Comparison of ENCODE assay signal across 17 cellular contexts in genomic region chr21:46550511-46550941, GRCh38. TPM values are rescaled to one million over a fixed set of nuclear protein-coding genes. Genes with fewer than 3 reads are reported as not detected.
DNase-seq lines count a peak whose midpoint lies in the region; ATAC-seq and TF ChIP-seq lines count a peak whose summit lies in the region.
"Had no signal": no experiment of that assay in that cellular context is flagged by ENCODE, and none has a peak within 500 bp of the region (broad histone marks: within the 10 kb centered on the region; RNA-seq: fewer than 3 reads in every experiment).

No MANE protein-coding gene starts in this region.

- no peaks in the 10 kb centered on the region for H3K4me1 ChIP-seq in PC-9 (replicated peaks; ENCODE audit: insufficient read depth)
- H3K4me1 ChIP-seq: prostate gland had no signal

- POLR2A ChIA-PET in activated CD4-positive, alpha-beta memory T cell treated with anti-CD3 and anti-CD28 coated beads, Interleukin-2, amount 10 ng/mL, durations not matched to agents 7 days and 5 days (lab: Charles Lee) = interaction anchor here (0.9 to 3.8 kb wide), 5 partner anchors 10 to 93 kb away, joined by 3 to 28 read pairs (median 10); partner anchors contain the start of gene PRMT2
- POLR2A ChIA-PET in PC-9 (lab: Charles Lee; ENCODE audit: unreplicated experiment) = no interaction called here

- CTCF ChIA-PET in activated CD4-positive, alpha-beta memory T cell treated with anti-CD3 and anti-CD28 coated beads, Interleukin-2, amount 10 ng/mL, durations not matched to agents 7 days and 5 days (lab: Charles Lee) = interaction anchor here (1.3 kb wide), 1 partner anchor 10 kb away, joined by 4 read pairs; no protein-coding TSS in a partner anchor
- CTCF ChIA-PET in PC-9 (lab: Charles Lee) = no interaction called here

- peaks cover 50% of the 10 kb centered on the region for H3K36me3 Mint-ChIP-seq in activated CD4-positive, alpha-beta memory T cell treated with anti-CD3 and anti-CD28 coated beads, Interleukin-2, amount 10 ng/mL, durations not matched to agents 7 days and 5 days (ENCODE audit: low read depth)
- H3K36me3 Mint-ChIP-seq in stimulated activated naive CD8-positive, alpha-beta T cell treated with anti-CD3 and anti-CD28 coated beads, Interleukin-15, Interleukin-2, amounts not matched to agents 100 ng/mL and 50 ng/mL, for 24 hours (ENCODE audit: low read depth) = peaks cover 46% of the 10 kb centered on the region

- ATAC-seq in HG03139 (IDR thresholded peaks at IDR 0.05; ENCODE audit: unreplicated experiment) = no peak

- H3K36me3 ChIP-seq in PC-9 (ENCODE audit: low read depth) = no peaks in the 10 kb centered on the region

- no peaks in the 10 kb centered on the region for H3K27me3 ChIP-seq in PC-9 (ENCODE audit: insufficient read depth, low read depth)
- H3K27me3 ChIP-seq: brain microvascular endothelial cell had no signal

- DNase-seq in activated gamma-delta T cell treated with Interleukin-2 at 50 U/mL for 16 hours = peak; percentile 70
- no peak for DNase-seq in activated gamma-delta T cell (lab: John Stamatoyannopoulos, UW)
- peak; percentile 66 for DNase-seq in activated CD4-positive, alpha-beta memory T cell treated with anti-CD3 and anti-CD28 coated beads, Interleukin-2, amount 10 ng/mL, durations not matched to agents 7 days and 5 days
- peak; percentile 39 for DNase-seq in effector CD8-positive, alpha-beta T cell (lab: John Stamatoyannopoulos, UW)
- no peak for DNase-seq in NCI-H510A (lab: John Stamatoyannopoulos, UW)
- no peak for DNase-seq in PC-9
- DNase-seq: ACHN, brain microvascular endothelial cell, DMS53, head of caudate nucleus, NCI-H2171, RPMI8226, trophoblast cell, WERI-Rb-1 had no signal

- no peak for TF ChIP-seq CTCF in PC-9 (conservative IDR thresholded peaks at IDR 0.05)

- no peaks in the 10 kb centered on the region for H3F3A ChIP-seq in PC-9 (ENCODE audit: insufficient read depth, low read depth)

- H3K79me2 ChIP-seq in PC-9 (ENCODE audit: low read depth) = no peaks in the 10 kb centered on the region

- H3K9me3 ChIP-seq in PC-9 (ENCODE audit: insufficient read depth, low read depth) = no peaks in the 10 kb centered on the region
- H3K9me3 ChIP-seq: prostate gland had no signal

- no peaks in the 10 kb centered on the region for H3K9me2 ChIP-seq in PC-9 (ENCODE audit: insufficient read depth)

- H3K9me3 Mint-ChIP-seq in activated CD4-positive, alpha-beta memory T cell treated with anti-CD3 and anti-CD28 coated beads, Interleukin-2, amount 10 ng/mL, durations not matched to agents 7 days and 5 days = no peaks in the 10 kb centered on the region
- peaks cover 5% of the 10 kb centered on the region for H3K9me3 Mint-ChIP-seq in stimulated activated naive CD8-positive, alpha-beta T cell treated with anti-CD3 and anti-CD28 coated beads, Interleukin-15, Interleukin-2, amounts not matched to agents 100 ng/mL and 50 ng/mL, for 24 hours

- no peak overlapping the region for H2AFZ ChIP-seq in PC-9

- intact Hi-C loops in PC-9 (cut with micrococcal nuclease; ENCODE audit: unreplicated experiment) = no loop called here

- H3K4me1 Mint-ChIP-seq in activated CD4-positive, alpha-beta memory T cell treated with anti-CD3 and anti-CD28 coated beads, Interleukin-2, amount 10 ng/mL, durations not matched to agents 7 days and 5 days = peaks cover 44% of the 10 kb centered on the region
- H3K4me1 Mint-ChIP-seq in stimulated activated naive CD8-positive, alpha-beta T cell treated with anti-CD3 and anti-CD28 coated beads, Interleukin-15, Interleukin-2, amounts not matched to agents 100 ng/mL and 50 ng/mL, for 24 hours (ENCODE audit: low read depth) = peaks cover 48% of the 10 kb centered on the region

- H4K20me1 ChIP-seq in PC-9 (ENCODE audit: insufficient read depth) = no peaks in the 10 kb centered on the region

- H3K4me2 ChIP-seq in PC-9 = no peak overlapping the region

- H3K27ac ChIP-seq in PC-9 = no peak overlapping the region
- H3K27ac ChIP-seq: brain microvascular endothelial cell, prostate gland, WERI-Rb-1 had no signal

- no TSS peak for BruUV-seq in PC-9 (replicated peaks; lab: Mats Ljungman, UMichigan)

- no peak overlapping the region for H3K4me3 ChIP-seq in PC-9
- H3K4me3 ChIP-seq: prostate gland had no signal

- no peaks in the 10 kb centered on the region for H3K27me3 Mint-ChIP-seq in activated CD4-positive, alpha-beta memory T cell treated with anti-CD3 and anti-CD28 coated beads, Interleukin-2, amount 10 ng/mL, durations not matched to agents 7 days and 5 days
- H3K27me3 Mint-ChIP-seq in stimulated activated naive CD8-positive, alpha-beta T cell treated with anti-CD3 and anti-CD28 coated beads, Interleukin-15, Interleukin-2, amounts not matched to agents 100 ng/mL and 50 ng/mL, for 24 hours = no peaks in the 10 kb centered on the region

- no peak overlapping the region for H3K4me3 Mint-ChIP-seq in activated CD4-positive, alpha-beta memory T cell treated with anti-CD3 and anti-CD28 coated beads, Interleukin-2, amount 10 ng/mL, durations not matched to agents 7 days and 5 days
- no peak overlapping the region for H3K4me3 Mint-ChIP-seq in stimulated activated naive CD8-positive, alpha-beta T cell treated with anti-CD3 and anti-CD28 coated beads, Interleukin-15, Interleukin-2, amounts not matched to agents 100 ng/mL and 50 ng/mL, for 24 hours

- H3K27ac Mint-ChIP-seq in activated CD4-positive, alpha-beta memory T cell treated with anti-CD3 and anti-CD28 coated beads, Interleukin-2, amount 10 ng/mL, durations not matched to agents 7 days and 5 days = peak overlapping the region; percentile 84
- H3K27ac Mint-ChIP-seq in stimulated activated naive CD8-positive, alpha-beta T cell treated with anti-CD3 and anti-CD28 coated beads, Interleukin-15, Interleukin-2, amounts not matched to agents 100 ng/mL and 50 ng/mL, for 24 hours = peak overlapping the region; percentile 67

RNA-seq across cellular contexts. Expression of gene S100B, which starts 54.4 kb away (rescaled TPM):
- not detected for total RNA-seq in activated CD4-positive, alpha-beta memory T cell treated with anti-CD3 and anti-CD28 coated beads, Interleukin-2, amount 10 ng/mL, durations not matched to agents 7 days and 5 days
- total RNA-seq in PC-9 (2021) = not detected in 2 replicates

Comparison
In these comparisons a context has a peak if more than half of its experiments do, and no peak if none do; other contexts are left out.
1. DNase-seq: peak in activated gamma-delta T cell treated with Interleukin-2 at 50 U/mL for 16 hours (single experiment), activated CD4-positive, alpha-beta memory T cell treated with anti-CD3 and anti-CD28 coated beads, Interleukin-2, amount 10 ng/mL, durations not matched to agents 7 days and 5 days (single experiment) and effector CD8-positive, alpha-beta T cell (single experiment); none in activated gamma-delta T cell (single experiment), NCI-H510A (single experiment) and PC-9 (0 of 2).